13 cellular contexts compared by ENCODE assay signal in genomic region chr1:221487781-221488520, GRCh38.
DNase-seq lines count a peak whose midpoint lies in the region; ATAC-seq, FAIRE-seq and TF ChIP-seq lines count a peak whose summit lies in the region.
"Had no signal": no experiment of that assay in that cellular context is flagged by ENCODE, and none has a peak within 500 bp of the region (broad histone marks: within the 10 kb centered on the region; RNA-seq: fewer than 3 reads in every experiment).

No MANE protein-coding gene starts in this region.

- H3K9me3 Mint-ChIP-seq in CD8-positive, alpha-beta T cell: no peaks in the 10 kb centered on the region

- no peak overlapping the region for H3K27ac Mint-ChIP-seq in CD8-positive, alpha-beta T cell

- POLR2A ChIA-PET in CD8-positive, alpha-beta T cell (lab: Charles Lee): no interaction called here

- FAIRE-seq in HTR-8/SVneo (lab: Jason Lieb, UNC): no peak

- no peaks in the 10 kb centered on the region for H3K27me3 ChIP-seq in vagina
- H3K27me3 ChIP-seq in CD8-positive, alpha-beta T cell (ENCODE audit: insufficient read depth, low read length): no peaks in the 10 kb centered on the region

- H3K4me1 Mint-ChIP-seq in CD8-positive, alpha-beta T cell (ENCODE audit: low read depth): no peaks in the 10 kb centered on the region

- no peaks in the 10 kb centered on the region for H3K9me3 ChIP-seq in vagina
- H3K9me3 ChIP-seq in CD8-positive, alpha-beta T cell (ENCODE audit: low read length): no peaks in the 10 kb centered on the region
- H3K9me3 ChIP-seq: mucosa of descending colon had no signal

- H3K4me1 ChIP-seq in vagina: no peaks in the 10 kb centered on the region
- H3K4me1 ChIP-seq in CD8-positive, alpha-beta T cell (ENCODE audit: insufficient read depth, low read length): no peaks in the 10 kb centered on the region

- no peaks in the 10 kb centered on the region for H3K27me3 Mint-ChIP-seq in CD8-positive, alpha-beta T cell (ENCODE audit: low read depth)

- no peak overlapping the region for H3K27ac ChIP-seq in vagina
- no peak overlapping the region for H3K27ac ChIP-seq in CD8-positive, alpha-beta T cell (ENCODE audit: low read depth, low read length)

- no peak overlapping the region for H3K4me3 ChIP-seq in vagina
- no peak overlapping the region for H3K4me3 ChIP-seq in CD8-positive, alpha-beta T cell (ENCODE audit: low read depth, low read length)
- H3K4me3 ChIP-seq: mucosa of descending colon had no signal

- H3K36me3 ChIP-seq in vagina: no peaks in the 10 kb centered on the region
- no peaks in the 10 kb centered on the region for H3K36me3 ChIP-seq in CD8-positive, alpha-beta T cell (ENCODE audit: insufficient read depth, low read length)

- DNase-seq in COLO829 (ENCODE audit: low spot score) (peak; percentile 31), HTR-8/SVneo (ENCODE audit: insufficient read length, low spot score) (peak; percentile 54), brain pericyte (ENCODE audit: low read depth, low spot score) (peak; percentile 57), left kidney (ENCODE audit: low read depth, low spot score) (peak; percentile 22), vagina (ENCODE audit: extremely low spot score in 2 of 2) (no peak), hypothalamus (lab: John Stamatoyannopoulos, UW) (no peak), HK-2 (ENCODE audit: unreplicated experiment) (no peak)
- no peak for DNase-seq in CD8-positive, alpha-beta T cell
- DNase-seq: activated CD4-positive, CD25-positive, alpha-beta regulatory T cell treated with anti-CD3 and anti-CD28 coated beads, Interleukin-2, amount 50 U/mL, for 72 hours; activated gamma-delta T cell treated with Interleukin-2 at 50 U/mL for 16 hours; mucosa of descending colon; NCI-H187; trophoblast cell had no signal

- no peak for TF ChIP-seq CTCF in vagina (IDR thresholded peaks at IDR 0.05)
- no peak for TF ChIP-seq CTCF in CD8-positive, alpha-beta T cell (IDR thresholded peaks at IDR 0.05)

- no peak for TF ChIP-seq POLR2A in vagina (IDR thresholded peaks at IDR 0.05)

- no peaks in the 10 kb centered on the region for H3K36me3 Mint-ChIP-seq in CD8-positive, alpha-beta T cell

- no peak for ATAC-seq in CD8-positive, alpha-beta T cell
- ATAC-seq: mucosa of descending colon had no signal

- H3K4me3 Mint-ChIP-seq in CD8-positive, alpha-beta T cell: no peak overlapping the region

- CTCF ChIA-PET in CD8-positive, alpha-beta T cell (lab: Charles Lee): interaction anchor here (1.2 kb wide), 1 partner anchor 10 kb away, joined by 6 read pairs; no protein-coding TSS in a partner anchor

- intact Hi-C loops in vagina (cut with DNase I): no loop called here
- intact Hi-C loops in CD8-positive, alpha-beta T cell (cut with DNase I, micrococcal nuclease): no loop called here

Comparison
In these comparisons a context has a peak if more than half of its experiments do, and no peak if none do; other contexts are left out.
1. DNase-seq: peak in COLO829 (single experiment), HTR-8/SVneo (single experiment), brain pericyte (single experiment) and left kidney (single experiment); none in vagina (0 of 2), CD8-positive, alpha-beta T cell (0 of 7), hypothalamus (0 of 51) and HK-2 (single experiment).